In genomic region chr2:233062946-233063268, GRCh38 we compare ENCODE assay signal across 14 cellular contexts. TPM values are rescaled to one million over a fixed set of nuclear protein-coding genes. Genes with fewer than 3 reads are reported as not detected.
DNase-seq lines count a peak whose midpoint lies in the region; ATAC-seq and TF ChIP-seq lines count a peak whose summit lies in the region.
"Had no signal": no experiment of that assay in that cellular context is flagged by ENCODE, and none has a peak within 500 bp of the region (broad histone marks: within the 10 kb centered on the region; RNA-seq: fewer than 3 reads in every experiment).

No MANE protein-coding gene starts in this region.

- peak overlapping the region; percentile 39 for H3K27ac ChIP-seq in CD4-positive, alpha-beta T cell (ENCODE audit: low read depth, low read length)

- peaks cover 74% of the 10 kb centered on the region for H3K36me3 Mint-ChIP-seq in CD4-positive, alpha-beta T cell (ENCODE audit: low read depth)
- peaks cover 37% of the 10 kb centered on the region for H3K36me3 Mint-ChIP-seq in activated naive CD8-positive, alpha-beta T cell treated with anti-CD3 and anti-CD28 coated beads, Interleukin-2, amount 10 ng/mL, durations not matched to agents 7 days and 5 days
- H3K36me3 Mint-ChIP-seq in natural killer cell, result no peaks in the 10 kb centered on the region

- H3K27me3 Mint-ChIP-seq in CD4-positive, alpha-beta T cell, result no peaks in the 10 kb centered on the region
- no peaks in the 10 kb centered on the region for H3K27me3 Mint-ChIP-seq in activated naive CD8-positive, alpha-beta T cell treated with anti-CD3 and anti-CD28 coated beads, Interleukin-2, amount 10 ng/mL, durations not matched to agents 7 days and 5 days
- no peaks in the 10 kb centered on the region for H3K27me3 Mint-ChIP-seq in natural killer cell (ENCODE audit: low read depth in 2 of 2)

- POLR2A ChIA-PET in CD4-positive, alpha-beta T cell (lab: Charles Lee), result interaction anchor here (0.6 to 6.8 kb wide), 3 partner anchors 11 to 18 kb away, joined by 3 to 190 read pairs (median 4); no protein-coding TSS in a partner anchor
- POLR2A ChIA-PET in activated naive CD8-positive, alpha-beta T cell treated with anti-CD3 and anti-CD28 coated beads, Interleukin-2, amount 10 ng/mL, durations not matched to agents 7 days and 5 days (lab: Charles Lee), result interaction anchor here (1.5 to 4.2 kb wide), 3 partner anchors 13 to 18 kb away, joined by 5 to 123 read pairs (median 33); no protein-coding TSS in a partner anchor

- CTCF ChIA-PET in CD4-positive, alpha-beta T cell (lab: Charles Lee), result interaction anchor here (3.0 to 3.6 kb wide), 2 partner anchors 9 to 17 kb away, joined by 7 to 37 read pairs; no protein-coding TSS in a partner anchor

- peak overlapping the region; percentile 90 for H3K4me3 Mint-ChIP-seq in CD4-positive, alpha-beta T cell
- H3K4me3 Mint-ChIP-seq in activated naive CD8-positive, alpha-beta T cell treated with anti-CD3 and anti-CD28 coated beads, Interleukin-2, amount 10 ng/mL, durations not matched to agents 7 days and 5 days, result peak overlapping the region; percentile 98
- peak overlapping the region; percentile 89 for H3K4me3 Mint-ChIP-seq in natural killer cell

- peak overlapping the region; percentile 95 for H3K27ac Mint-ChIP-seq in CD4-positive, alpha-beta T cell
- peak overlapping the region; percentile 99 for H3K27ac Mint-ChIP-seq in activated naive CD8-positive, alpha-beta T cell treated with anti-CD3 and anti-CD28 coated beads, Interleukin-2, amount 10 ng/mL, durations not matched to agents 7 days and 5 days
- peak overlapping the region; percentile 90 to 92 for H3K27ac Mint-ChIP-seq in natural killer cell

- no peak for DNase-seq in CD4-positive, alpha-beta T cell
- no peak for DNase-seq in activated naive CD8-positive, alpha-beta T cell treated with anti-CD3 and anti-CD28 coated beads, Interleukin-2, amount 10 ng/mL, durations not matched to agents 7 days and 5 days
- no peak for DNase-seq in natural killer cell
- DNase-seq in NCI-H526 treated with DMSO at 0.1 percent for 48 hours (lab: John Stamatoyannopoulos, UW), result no peak
- DNase-seq in GM19240 (ENCODE audit: insufficient read length, low spot score), result no peak
- DNase-seq in NCI-H2107 (lab: John Stamatoyannopoulos, UW), result no peak
- DNase-seq: amygdala, COR-L47, hippocampal formation, NCI-H2171 treated with DMSO at 0.1 percent for 48 hours had no signal

- intact Hi-C loops in CD4-positive, alpha-beta T cell (cut with DNase I, micrococcal nuclease), result loop anchor here (5.0 to 10.0 kb wide), 2 partner anchors 52 to 189 kb away; partner anchors contain the start of gene ATG16L1 (in 1 of the 2)
- intact Hi-C loops in natural killer cell (cut with micrococcal nuclease), result loop anchor here (5.0 kb wide), 3 partner anchors 39 to 189 kb away; partner anchors contain the start of gene ATG16L1

- H3K9me3 Mint-ChIP-seq in CD4-positive, alpha-beta T cell, result no peaks in the 10 kb centered on the region
- no peaks in the 10 kb centered on the region for H3K9me3 Mint-ChIP-seq in activated naive CD8-positive, alpha-beta T cell treated with anti-CD3 and anti-CD28 coated beads, Interleukin-2, amount 10 ng/mL, durations not matched to agents 7 days and 5 days
- H3K9me3 Mint-ChIP-seq in natural killer cell, result no peaks in the 10 kb centered on the region

- no peaks in the 10 kb centered on the region for H3K9me3 ChIP-seq in CD4-positive, alpha-beta T cell (ENCODE audit: control insufficient read depth, low read length)

- no peaks in the 10 kb centered on the region for H3K27me3 ChIP-seq in CD4-positive, alpha-beta T cell (ENCODE audit: control insufficient read depth, insufficient read depth, low read length)

- TF ChIP-seq CTCF in CD4-positive, alpha-beta T cell (IDR thresholded peaks at IDR 0.05), result no peak
- no peak for TF ChIP-seq CTCF in natural killer cell (IDR thresholded peaks at IDR 0.05)

- ATAC-seq in CD4-positive, alpha-beta T cell (ENCODE audit: poor library complexity), result no peak
- ATAC-seq in HG03175 (IDR thresholded peaks at IDR 0.05; ENCODE audit: unreplicated experiment) (peak; percentile 0), natural killer cell (no peak), HG03342 (IDR thresholded peaks at IDR 0.05; ENCODE audit: unreplicated experiment) (no peak)
- ATAC-seq in activated naive CD8-positive, alpha-beta T cell treated with anti-CD3 and anti-CD28 coated beads, Interleukin-2, amount 10 ng/mL, durations not matched to agents 7 days and 5 days (ENCODE audit: low read depth), result no peak

- H3K4me1 Mint-ChIP-seq in CD4-positive, alpha-beta T cell (ENCODE audit: low read depth), result peaks cover 65% of the 10 kb centered on the region
- H3K4me1 Mint-ChIP-seq in activated naive CD8-positive, alpha-beta T cell treated with anti-CD3 and anti-CD28 coated beads, Interleukin-2, amount 10 ng/mL, durations not matched to agents 7 days and 5 days, result peaks cover 35% of the 10 kb centered on the region
- H3K4me1 Mint-ChIP-seq in natural killer cell, result peaks cover 72 to 83% of the 10 kb centered on the region in 2 donors

RNA-seq across cellular contexts. Expression of gene INPP5D, which starts 2.8 kb away (rescaled TPM):
- 100 to 1,000 TPM; 141 to 154 TPM for total RNA-seq in CD4-positive, alpha-beta T cell
- 100 to 1,000 TPM; 129 to 135 TPM for total RNA-seq in activated naive CD8-positive, alpha-beta T cell treated with anti-CD3 and anti-CD28 coated beads, Interleukin-2, amount 10 ng/mL, durations not matched to agents 7 days and 5 days
- 100 to 1,000 TPM; 385 to 498 (median 497) TPM for total RNA-seq in natural killer cell
- total RNA-seq: M059J had no signal

RNA-seq across cellular contexts. Expression of gene NEU2, which starts 30.4 kb away (rescaled TPM):
- not detected for total RNA-seq in CD4-positive, alpha-beta T cell
- not detected for total RNA-seq in activated naive CD8-positive, alpha-beta T cell treated with anti-CD3 and anti-CD28 coated beads, Interleukin-2, amount 10 ng/mL, durations not matched to agents 7 days and 5 days
- not detected for total RNA-seq in natural killer cell
- total RNA-seq: M059J, RPMI7951 had no signal

RNA-seq across cellular contexts. Expression of gene NGEF, which starts 49.9 kb away (rescaled TPM):
- not detected for total RNA-seq in CD4-positive, alpha-beta T cell
- total RNA-seq in activated naive CD8-positive, alpha-beta T cell treated with anti-CD3 and anti-CD28 coated beads, Interleukin-2, amount 10 ng/mL, durations not matched to agents 7 days and 5 days, result not detected
- total RNA-seq in natural killer cell, result not detected
